ENCODE assay signal across 6 cellular contexts in genomic region chr9:133359420-133360175, GRCh38. TPM values are rescaled to one million over a fixed set of nuclear protein-coding genes. Genes with fewer than 3 reads are reported as not detected.
DNase-seq lines count a peak whose midpoint lies in the region; ATAC-seq and TF ChIP-seq lines count a peak whose summit lies in the region.
"Had no signal": no experiment of that assay in that cellular context is flagged by ENCODE, and none has a peak within 500 bp of the region (broad histone marks: within the 10 kb centered on the region; RNA-seq: fewer than 3 reads in every experiment).

No MANE protein-coding gene starts in this region.

- no peak overlapping the region for H3K4me3 ChIP-seq in naive thymus-derived CD4-positive, alpha-beta T cell (ENCODE audit: low read length)

- no peak overlapping the region for H2BK120ac ChIP-seq in H9 (ENCODE audit: low read depth, low read length, poor library complexity, severe bottlenecking)

- H3K27ac ChIP-seq in H9 (ENCODE audit: insufficient read length, low read depth, low read length) = no peak overlapping the region
- peak overlapping the region; percentile 91 for H3K27ac ChIP-seq in naive thymus-derived CD4-positive, alpha-beta T cell (ENCODE audit: low read depth, low read length)

- H4K8ac ChIP-seq in H9 (replicated peaks; ENCODE audit: insufficient read length, low read depth, low read length) = no peak overlapping the region

- peak; percentile 66 for TF ChIP-seq CTCF in H9 (conservative IDR thresholded peaks at IDR 0.05)
- peak; percentile 42 for TF ChIP-seq CTCF in activated CD8-positive, alpha-beta T cell treated with anti-CD3 and anti-CD28 coated beads for 36 hours (IDR thresholded peaks at IDR 0.05)

- H3K4me1 Mint-ChIP-seq in H9 (peaks cover 11 to 12% of the 10 kb centered on the region in 2 experiments), immature natural killer cell (peaks cover 37 to 43% of the 10 kb centered on the region in 2 donors)
- H3K4me1 Mint-ChIP-seq in activated CD8-positive, alpha-beta T cell treated with anti-CD3 and anti-CD28 coated beads for 36 hours (ENCODE audit: low read depth) = peaks cover 61% of the 10 kb centered on the region
- peaks cover 20 to 41% (median 29%) of the 10 kb centered on the region in 7 donors for H3K4me1 Mint-ChIP-seq in naive thymus-derived CD4-positive, alpha-beta T cell

- no peak overlapping the region for H2AFZ ChIP-seq in H9 (ENCODE audit: low read length)

- peaks cover 20 to 68% (median 62%) of the 10 kb centered on the region in 3 experiments; a peak in 6 of 7 replicates for H3K36me3 Mint-ChIP-seq in H9 (ENCODE audit: insufficient read depth in 1 of 3, low read depth in 3 of 3)
- peaks cover 42% of the 10 kb centered on the region for H3K36me3 Mint-ChIP-seq in activated CD8-positive, alpha-beta T cell treated with anti-CD3 and anti-CD28 coated beads for 36 hours (ENCODE audit: low read depth)
- H3K36me3 Mint-ChIP-seq in naive thymus-derived CD4-positive, alpha-beta T cell = peaks cover 9 to 31% (median 13%) of the 10 kb centered on the region in 5 donors
- peaks cover 9 to 25% (median 14%) of the 10 kb centered on the region in 3 donors for H3K36me3 Mint-ChIP-seq in immature natural killer cell

- H3K27me3 Mint-ChIP-seq in H9 (ENCODE audit: low read depth) (no peaks in the 10 kb centered on the region; the same call in 1 of the 2 replicates), immature natural killer cell (ENCODE audit: low read depth in 3 of 3) (peaks cover 4 to 18% (median 9%) of the 10 kb centered on the region in 3 donors)
- H3K27me3 Mint-ChIP-seq in activated CD8-positive, alpha-beta T cell treated with anti-CD3 and anti-CD28 coated beads for 36 hours = no peaks in the 10 kb centered on the region
- no peaks in the 10 kb centered on the region for H3K27me3 Mint-ChIP-seq in naive thymus-derived CD4-positive, alpha-beta T cell

- no peak overlapping the region for H3K4me2 ChIP-seq in H9 (ENCODE audit: insufficient read depth, insufficient read length, low read length)

- H3K4ac ChIP-seq in H9 (ENCODE audit: low read depth, low read length) = no peak overlapping the region

- H4K91ac ChIP-seq in H9 (ENCODE audit: insufficient read length, low read depth, low read length) = no peak overlapping the region

- no peaks in the 10 kb centered on the region for H3K9me3 ChIP-seq in H9 (ENCODE audit: control insufficient read depth, low read depth, low read length)
- no peaks in the 10 kb centered on the region for H3K9me3 ChIP-seq in naive thymus-derived CD4-positive, alpha-beta T cell (ENCODE audit: control insufficient read depth in 2 of 3, low read length in 3 of 3)

- H3K9ac ChIP-seq in H9 (ENCODE audit: extremely low read depth, insufficient read length, low read length) = no peak overlapping the region

- peaks cover 10% of the 10 kb centered on the region for H3K23me2 ChIP-seq in H9 (ENCODE audit: insufficient read length, low read depth, low read length, poor library complexity, severe bottlenecking)

- peak; percentile 12 for ATAC-seq in activated CD8-positive, alpha-beta T cell treated with anti-CD3 and anti-CD28 coated beads for 36 hours
- no peak for ATAC-seq in naive thymus-derived CD4-positive, alpha-beta T cell

- H2BK15ac ChIP-seq in H9 (ENCODE audit: low read depth, low read length) = no peak overlapping the region

- DNase-seq in H9 (peak; percentile 67), immature natural killer cell (no peak)
- DNase-seq in activated CD8-positive, alpha-beta T cell treated with anti-CD3 and anti-CD28 coated beads for 36 hours = peak; percentile 52
- DNase-seq in naive thymus-derived CD4-positive, alpha-beta T cell = no peak
- DNase-seq in activated CD4-positive, alpha-beta T cell treated with anti-CD3 and anti-CD28 coated beads, Interleukin-2, amount 50 U/mL, for 1 hour = no peak
- DNase-seq: stimulated activated CD4-positive, alpha-beta T cell treated with anti-CD3 and anti-CD28 coated beads, Interleukin-2, amount 100 ng/mL, for 48 hours had no signal

- H3K18ac ChIP-seq in H9 (ENCODE audit: insufficient read length, low read depth, low read length) = no peak overlapping the region

- CTCF ChIA-PET in activated CD8-positive, alpha-beta T cell treated with anti-CD3 and anti-CD28 coated beads for 36 hours (lab: Charles Lee) = interaction anchor here (0.9 to 1.8 kb wide), 6 partner anchors 9 to 43 kb away, joined by 3 to 7 read pairs (median 4); no protein-coding TSS in a partner anchor
- CTCF ChIA-PET in naive thymus-derived CD4-positive, alpha-beta T cell (lab: Charles Lee) = interaction anchor here (3.4 kb wide), 1 partner anchor 12 kb away, joined by 14 read pairs; no protein-coding TSS in a partner anchor

- H3T11ph ChIP-seq in H9 (ENCODE audit: low read length) = no peak overlapping the region

- no peak overlapping the region for H4K5ac ChIP-seq in H9 (ENCODE audit: insufficient read length, low read depth, low read length)

- no peak overlapping the region for H2BK5ac ChIP-seq in H9 (ENCODE audit: insufficient read length, low read length)

- no peaks in the 10 kb centered on the region for H3K27me3 ChIP-seq in H9 (ENCODE audit: insufficient read depth, low read length)
- no peaks in the 10 kb centered on the region for H3K27me3 ChIP-seq in naive thymus-derived CD4-positive, alpha-beta T cell (ENCODE audit: control insufficient read depth in 2 of 2, insufficient read depth in 2 of 2, low read length in 2 of 2)

- no peak overlapping the region for H3K56ac ChIP-seq in H9 (ENCODE audit: insufficient read length, low read depth, low read length)

- POLR2A ChIA-PET in activated CD8-positive, alpha-beta T cell treated with anti-CD3 and anti-CD28 coated beads for 36 hours (lab: Charles Lee) = interaction anchor here (0.7 to 28.8 kb wide), 6 partner anchors 2 to 110 kb away, joined by 3 to 872 read pairs (median 3); partner anchors contain the start of genes MED22, RPL7A, SURF1 and SURF2
- POLR2A ChIA-PET in naive thymus-derived CD4-positive, alpha-beta T cell (lab: Charles Lee) = interaction anchor here (1.2 to 10.5 kb wide), 2 partner anchors 10 kb away, joined by 4 to 185 read pairs; partner anchors contain the start of gene SURF4

- no peak overlapping the region for H2AK5ac ChIP-seq in H9 (ENCODE audit: insufficient read length, low read length)

- no peaks in the 10 kb centered on the region; the same call in 1 of the 2 replicates for H3K79me2 ChIP-seq in H9 (ENCODE audit: insufficient read depth, low read length)

- H3K4me3 Mint-ChIP-seq in H9 (peak overlapping the region in 1 of 2 experiments; percentile 24; a peak in 1 of 5 replicates), immature natural killer cell (peak overlapping the region in 1 of 5 donors; percentile 84)
- H3K4me3 Mint-ChIP-seq in activated CD8-positive, alpha-beta T cell treated with anti-CD3 and anti-CD28 coated beads for 36 hours = no peak overlapping the region
- H3K4me3 Mint-ChIP-seq in naive thymus-derived CD4-positive, alpha-beta T cell = peak overlapping the region in 3 of 10 donors; percentile 3 to 76 (median 47)

- WGBS in H9 (ENCODE audit: extremely low coverage, insufficient read length, low lambda C conversion rate) = no CpG with 5 or more reads among the region's 20 CpGs

- H3K27ac Mint-ChIP-seq in H9 (peak overlapping the region in 1 of 3 experiments; percentile 74; a peak in 1 of 7 replicates), immature natural killer cell (peak overlapping the region in 2 of 6 donors; percentile 43 to 72)
- peak overlapping the region; percentile 91 for H3K27ac Mint-ChIP-seq in activated CD8-positive, alpha-beta T cell treated with anti-CD3 and anti-CD28 coated beads for 36 hours
- H3K27ac Mint-ChIP-seq in naive thymus-derived CD4-positive, alpha-beta T cell = peak overlapping the region in 5 of 9 donors; percentile 34 to 84 (median 79)

- intact Hi-C loops in activated CD8-positive, alpha-beta T cell treated with anti-CD3 and anti-CD28 coated beads for 36 hours (cut with micrococcal nuclease) = no loop called here
- intact Hi-C loops in naive thymus-derived CD4-positive, alpha-beta T cell (cut with micrococcal nuclease) = loop anchor here (5.0 kb wide), 3 partner anchors 172 to 237 kb away; partner anchors contain the start of gene RALGDS (in 1 of the 2)

- H3K14ac ChIP-seq in H9 (ENCODE audit: insufficient read depth, low read length) = no peak overlapping the region

- H3K23ac ChIP-seq in H9 (ENCODE audit: insufficient read length, low read depth, low read length) = no peak overlapping the region

- H2BK12ac ChIP-seq in H9 (ENCODE audit: insufficient read length, low read depth, low read length) = no peak overlapping the region

- no peaks in the 10 kb centered on the region for H3K9me3 Mint-ChIP-seq in H9
- no peaks in the 10 kb centered on the region for H3K9me3 Mint-ChIP-seq in activated CD8-positive, alpha-beta T cell treated with anti-CD3 and anti-CD28 coated beads for 36 hours
- H3K9me3 Mint-ChIP-seq in naive thymus-derived CD4-positive, alpha-beta T cell = no peaks in the 10 kb centered on the region
- H3K9me3 Mint-ChIP-seq in immature natural killer cell = no peaks in the 10 kb centered on the region

- peaks cover 3% of the 10 kb centered on the region for H3K79me1 ChIP-seq in H9 (ENCODE audit: insufficient read depth, low read depth, low read length, poor library complexity, severe bottlenecking)

- H3K36me3 ChIP-seq in naive thymus-derived CD4-positive, alpha-beta T cell (ENCODE audit: control insufficient read depth in 2 of 3, insufficient read depth in 3 of 3, low read length in 3 of 3) = peaks cover 13 to 74% (median 22%) of the 10 kb centered on the region in 3 experiments

- no peaks in the 10 kb centered on the region for H3K4me1 ChIP-seq in H9 (ENCODE audit: insufficient read depth, low read length)
- peaks cover 12 to 24% of the 10 kb centered on the region in 2 donors for H3K4me1 ChIP-seq in naive thymus-derived CD4-positive, alpha-beta T cell (ENCODE audit: control insufficient read depth in 2 of 2, insufficient read depth in 2 of 2, low read length in 2 of 2)

- no peak overlapping the region for H2BK20ac ChIP-seq in H9 (ENCODE audit: low read depth, low read length, poor library complexity, severe bottlenecking)

- no peaks in the 10 kb centered on the region for H4K20me1 ChIP-seq in H9 (ENCODE audit: control insufficient read depth, insufficient read depth, insufficient read length)

RNA-seq across cellular contexts. Expression of gene SURF2, which starts 3.2 kb away (rescaled TPM):
- 44.4 and 46.1 TPM in 2 replicates for total RNA-seq in H9 (2021)
- 10 to 100 TPM; 14.6 to 21.5 TPM for total RNA-seq in activated CD8-positive, alpha-beta T cell treated with anti-CD3 and anti-CD28 coated beads for 36 hours
- 10 to 100 TPM; 15.0 to 23.5 (median 15.6) TPM for total RNA-seq in naive thymus-derived CD4-positive, alpha-beta T cell
- 10 to 100 TPM; 28.1 to 44.5 TPM for polyA plus RNA-seq in naive thymus-derived CD4-positive, alpha-beta T cell
- polyA plus RNA-seq in immature natural killer cell = 10 to 100 TPM; 30.2 to 36.9 (median 34.5) TPM

RNA-seq across cellular contexts. Expression of gene SURF1, which starts 3.3 kb away (rescaled TPM):
- 43.3 and 46.8 TPM in 2 replicates for total RNA-seq in H9 (2021)
- total RNA-seq in activated CD8-positive, alpha-beta T cell treated with anti-CD3 and anti-CD28 coated beads for 36 hours = 10 to 100 TPM; 22.1 to 25.3 TPM
- total RNA-seq in naive thymus-derived CD4-positive, alpha-beta T cell = 10 to 100 TPM; 40.5 to 53.5 (median 47.9) TPM
- 100 to 1,000 TPM in 1 of 2 donors, 10 to 100 TPM in 1; 96.1 to 128 TPM for polyA plus RNA-seq in naive thymus-derived CD4-positive, alpha-beta T cell
- 100 to 1,000 TPM; 104 to 153 (median 131) TPM for polyA plus RNA-seq in immature natural killer cell

RNA-seq across cellular contexts. Expression of gene RPL7A, which starts 11.6 kb away (rescaled TPM):
- total RNA-seq in H9 (2021) = 2,874 and 2,895 TPM in 2 replicates
- 1,000 to 10,000 TPM; 3,479 to 3,507 TPM for total RNA-seq in activated CD8-positive, alpha-beta T cell treated with anti-CD3 and anti-CD28 coated beads for 36 hours
- 1,000 to 10,000 TPM; 2,002 to 2,815 (median 2,428) TPM for total RNA-seq in naive thymus-derived CD4-positive, alpha-beta T cell
- 1,000 to 10,000 TPM; 1,347 to 1,421 TPM for polyA plus RNA-seq in naive thymus-derived CD4-positive, alpha-beta T cell
- polyA plus RNA-seq in immature natural killer cell = 100 to 1,000 TPM; 459 to 791 (median 622) TPM

RNA-seq across cellular contexts. Expression of gene MED22, which starts 11.7 kb away (rescaled TPM):
- 60.1 and 63.7 TPM in 2 replicates for total RNA-seq in H9 (2021)
- total RNA-seq in activated CD8-positive, alpha-beta T cell treated with anti-CD3 and anti-CD28 coated beads for 36 hours = 10 to 100 TPM; 23.4 to 29.0 TPM
- 10 to 100 TPM; 26.5 to 44.6 (median 32.8) TPM for total RNA-seq in naive thymus-derived CD4-positive, alpha-beta T cell
- polyA plus RNA-seq in naive thymus-derived CD4-positive, alpha-beta T cell = 10 to 100 TPM; 13.5 to 20.2 TPM
- 10 to 100 TPM in 1 of 3 donors, 1 to 10 TPM in 2; 5.2 to 27.4 (median 7.0) TPM for polyA plus RNA-seq in immature natural killer cell

RNA-seq across cellular contexts. Expression of gene SURF4, which starts 16.3 kb away (rescaled TPM):
- 146 and 148 TPM in 2 replicates for total RNA-seq in H9 (2021)
- 100 to 1,000 TPM; 219 to 239 TPM for total RNA-seq in activated CD8-positive, alpha-beta T cell treated with anti-CD3 and anti-CD28 coated beads for 36 hours
- total RNA-seq in naive thymus-derived CD4-positive, alpha-beta T cell = 100 to 1,000 TPM in 1 of 5 experiments, 10 to 100 TPM in 4; 72.5 to 196 (median 75.1) TPM
- polyA plus RNA-seq in naive thymus-derived CD4-positive, alpha-beta T cell = 100 to 1,000 TPM in 1 of 2 donors, 10 to 100 TPM in 1; 99.5 to 121 TPM
- 100 to 1,000 TPM; 195 to 304 (median 198) TPM for polyA plus RNA-seq in immature natural killer cell

Comparison
In these comparisons a context has a peak if more than half of its experiments do, and no peak if none do; other contexts are left out.
1. DNase-seq: peak in H9 (single experiment) and activated CD8-positive, alpha-beta T cell treated with anti-CD3 and anti-CD28 coated beads for 36 hours (single experiment); none in naive thymus-derived CD4-positive, alpha-beta T cell (0 of 9), immature natural killer cell (0 of 3) and activated CD4-positive, alpha-beta T cell treated with anti-CD3 and anti-CD28 coated beads, Interleukin-2, amount 50 U/mL, for 1 hour (single experiment).